8 cellular contexts compared by ENCODE assay signal in genomic region chr4:52659722-52660261, GRCh38. TPM values are rescaled to one million over a fixed set of nuclear protein-coding genes. Genes with fewer than 3 reads are reported as not detected.
A peak's percentile ranks its signal among the peaks of the same experiment; 100 is the strongest.
DNase-seq lines count a peak whose midpoint lies in the region; TF ChIP-seq lines count a peak whose summit lies in the region.

No MANE protein-coding gene starts in this region.

- peaks cover 49 to 60% of the 10 kb centered on the region in 2 experiments for H3K4me1 Mint-ChIP-seq in H9
- peaks cover 11% of the 10 kb centered on the region for H3K4me1 Mint-ChIP-seq in activated naive CD8-positive, alpha-beta T cell (ENCODE audit: low read depth)

- H3K27me3 ChIP-seq in H9 (ENCODE audit: insufficient read depth, low read length) (no peaks in the 10 kb centered on the region), MM.1S (replicated peaks; ENCODE audit: insufficient read depth, low read length) (no peaks in the 10 kb centered on the region), neural cell (ENCODE audit: insufficient read depth, low read depth, low read length) (no peaks in the 10 kb centered on the region)

- no peak overlapping the region for H4K91ac ChIP-seq in H9 (ENCODE audit: insufficient read length, low read depth, low read length)

- no peak for TF ChIP-seq RAD21 in neural cell (conservative IDR thresholded peaks at IDR 0.05)

- H2AFZ ChIP-seq in H9 (ENCODE audit: low read length) (no peak overlapping the region), MM.1S (ENCODE audit: low read length) (peak overlapping the region; percentile 79), neural cell (ENCODE audit: low read depth, low read length) (peak overlapping the region; percentile 60)

- no peak overlapping the region for H3K4ac ChIP-seq in H9 (ENCODE audit: low read depth, low read length)

- no peak overlapping the region for H2BK5ac ChIP-seq in H9 (ENCODE audit: insufficient read length, low read length)

- peak overlapping the region; percentile 82 to 85 for H3K4me3 Mint-ChIP-seq in H9
- H3K4me3 Mint-ChIP-seq in activated naive CD8-positive, alpha-beta T cell = peak overlapping the region; percentile 86

- CTCF ChIA-PET in HEK293T (lab: Yijun Ruan, JAX) = no interaction called here

- H4K8ac ChIP-seq in H9 (replicated peaks; ENCODE audit: insufficient read length, low read depth, low read length) = no peak overlapping the region

- peak overlapping the region; percentile 73 for H3K18ac ChIP-seq in H9 (ENCODE audit: insufficient read length, low read depth, low read length)

- no peak overlapping the region for H3T11ph ChIP-seq in H9 (ENCODE audit: low read length)

- peaks cover 15 to 19% of the 10 kb centered on the region in 2 experiments; a peak in 4 of 5 replicates for H3K9me3 Mint-ChIP-seq in H9
- peaks cover 2% of the 10 kb centered on the region for H3K9me3 Mint-ChIP-seq in activated naive CD8-positive, alpha-beta T cell (ENCODE audit: low read depth)

- WGBS in H9 (ENCODE audit: extremely low coverage, insufficient read length, low lambda C conversion rate) = no CpG with 5 or more reads among the region's 45 CpGs

- DNase-seq in GM12865 (ENCODE audit: low read depth) = peak; percentile 36
- no peak for DNase-seq in H9
- no peak for DNase-seq in MM.1S
- peak; percentile 60 for DNase-seq in globus pallidus (ENCODE audit: low spot score)
- DNase-seq in NCI-H774 (lab: John Stamatoyannopoulos, UW) = no peak
- DNase-seq in HEK293T (ENCODE audit: extremely low spot score) = no peak

- no peaks in the 10 kb centered on the region for H4K20me1 ChIP-seq in H9 (ENCODE audit: control insufficient read depth, insufficient read depth, insufficient read length)
- no peaks in the 10 kb centered on the region for H4K20me1 ChIP-seq in MM.1S (ENCODE audit: insufficient read depth, low read length)
- H4K20me1 ChIP-seq in neural cell (ENCODE audit: insufficient read depth) = no peaks in the 10 kb centered on the region

- H2BK20ac ChIP-seq in H9 (ENCODE audit: low read depth, low read length, poor library complexity, severe bottlenecking) = no peak overlapping the region

- H3F3A ChIP-seq in MM.1S (ENCODE audit: insufficient read depth, low read length) = no peaks in the 10 kb centered on the region
- H3F3A ChIP-seq in neural cell (ENCODE audit: insufficient read depth, low read length, poor library complexity, severe bottlenecking) = no peaks in the 10 kb centered on the region

- H2BK15ac ChIP-seq in H9 (ENCODE audit: low read depth, low read length) = no peak overlapping the region

- H3K4me1 ChIP-seq in H9 (ENCODE audit: insufficient read depth, low read length) (peaks cover 1% of the 10 kb centered on the region; the same call in 1 of the 2 replicates), MM.1S (ENCODE audit: low read length) (no peaks in the 10 kb centered on the region)

- H3K27me3 Mint-ChIP-seq in H9 (ENCODE audit: low read depth) = peaks cover 18% of the 10 kb centered on the region
- H3K27me3 Mint-ChIP-seq in activated naive CD8-positive, alpha-beta T cell = peaks cover 13% of the 10 kb centered on the region

- TF ChIP-seq EP300 in neural cell (conservative IDR thresholded peaks at IDR 0.05; ENCODE audit: poor library complexity, severe bottlenecking) = no peak

- no peak overlapping the region for H2AK5ac ChIP-seq in H9 (ENCODE audit: insufficient read length, low read length)

- no peak overlapping the region for H4K5ac ChIP-seq in H9 (ENCODE audit: insufficient read length, low read depth, low read length)

- POLR2A ChIA-PET in HEK293T (lab: Yijun Ruan, JAX) = no interaction called here

- peak overlapping the region in 1 of 3 experiments; percentile 41; a peak in 2 of 7 replicates for H3K27ac Mint-ChIP-seq in H9
- H3K27ac Mint-ChIP-seq in activated naive CD8-positive, alpha-beta T cell = peak overlapping the region; percentile 64

- H3K4me3 ChIP-seq in GM12865 (ENCODE audit: low read depth, low read length) (peak overlapping the region; percentile 81), MM.1S (ENCODE audit: low read length) (peak overlapping the region; percentile 59), neural cell (ENCODE audit: low read length) (peak overlapping the region; percentile 78)

- H3K9me2 ChIP-seq in MM.1S (replicated peaks; ENCODE audit: insufficient read depth, low read length) (no peaks in the 10 kb centered on the region), neural cell (ENCODE audit: insufficient read depth, low read length) (no peaks in the 10 kb centered on the region)

- H3K27ac ChIP-seq in H9 (ENCODE audit: insufficient read length, low read depth, low read length) (no peak overlapping the region), MM.1S (ENCODE audit: low read length) (no peak overlapping the region), neural cell (ENCODE audit: low read length) (no peak overlapping the region)

- peaks cover 8% of the 10 kb centered on the region for H3K9me3 ChIP-seq in H9 (ENCODE audit: control insufficient read depth, low read depth, low read length)
- H3K9me3 ChIP-seq in MM.1S (replicated peaks; ENCODE audit: insufficient read depth, low read length) = no peaks in the 10 kb centered on the region
- no peaks in the 10 kb centered on the region for H3K9me3 ChIP-seq in neural cell (ENCODE audit: low read length)

- H3K14ac ChIP-seq in H9 (ENCODE audit: insufficient read depth, low read length) = peak overlapping the region; percentile 87; the same call in 1 of the 2 replicates

- H3K4me2 ChIP-seq in H9 (ENCODE audit: insufficient read depth, insufficient read length, low read length) (peak overlapping the region; percentile 99), MM.1S (ENCODE audit: low read depth, low read length) (peak overlapping the region; percentile 59), neural cell (ENCODE audit: low read length) (peak overlapping the region; percentile 62)

- H3K36me3 Mint-ChIP-seq in H9 (ENCODE audit: insufficient read depth in 1 of 3, low read depth in 3 of 3) = peaks cover 29 to 58% (median 35%) of the 10 kb centered on the region in 3 experiments
- peaks cover 7% of the 10 kb centered on the region for H3K36me3 Mint-ChIP-seq in activated naive CD8-positive, alpha-beta T cell

- H3K9ac ChIP-seq in H9 (ENCODE audit: extremely low read depth, insufficient read length, low read length) = peak overlapping the region; percentile 66
- peak overlapping the region; percentile 41 for H3K9ac ChIP-seq in MM.1S (ENCODE audit: low read length)
- peak overlapping the region; percentile 82 for H3K9ac ChIP-seq in neural cell (ENCODE audit: low read length)

- H3K79me1 ChIP-seq in H9 (ENCODE audit: insufficient read depth, low read depth, low read length, poor library complexity, severe bottlenecking) = peaks cover 6% of the 10 kb centered on the region

- H3K23ac ChIP-seq in H9 (ENCODE audit: insufficient read length, low read depth, low read length) = no peak overlapping the region

- no peak overlapping the region for H3K56ac ChIP-seq in H9 (ENCODE audit: insufficient read length, low read depth, low read length)

- TF ChIP-seq CTCF in GM12865 (IDR thresholded peaks at IDR 0.05; ENCODE audit: insufficient read depth, low read depth, low read length, missing control alignments) (no peak), H9 (conservative IDR thresholded peaks at IDR 0.05) (no peak), MM.1S (IDR thresholded peaks at IDR 0.05; ENCODE audit: low read length) (no peak), neural cell (IDR thresholded peaks at IDR 0.05; ENCODE audit: poor library complexity, severe bottlenecking) (no peak)

- H2BK12ac ChIP-seq in H9 (ENCODE audit: insufficient read length, low read depth, low read length) = no peak overlapping the region

- no peak overlapping the region for H2BK120ac ChIP-seq in H9 (ENCODE audit: low read depth, low read length, poor library complexity, severe bottlenecking)

- H3K79me2 ChIP-seq in H9 (ENCODE audit: insufficient read depth, low read length) (peaks cover 21% of the 10 kb centered on the region; the same call in 1 of the 2 replicates), MM.1S (ENCODE audit: low read length) (no peaks in the 10 kb centered on the region), neural cell (replicated peaks; ENCODE audit: insufficient read depth, low read length) (no peaks in the 10 kb centered on the region)

- H3K23me2 ChIP-seq in H9 (ENCODE audit: insufficient read length, low read depth, low read length, poor library complexity, severe bottlenecking) = peaks cover 15% of the 10 kb centered on the region

- H3K36me3 ChIP-seq in MM.1S (replicated peaks; ENCODE audit: insufficient read depth, low read length) (no peaks in the 10 kb centered on the region), neural cell (ENCODE audit: insufficient read depth, low read length) (no peaks in the 10 kb centered on the region)

TF ChIP-seq in neural cell, 6 proteins besides CTCF, POLR2A, EP300 and RAD21:
- TF ChIP-seq SMC3 (conservative IDR thresholded peaks at IDR 0.05; ENCODE audit: poor library complexity) = no peak
TF ChIP-seq in neural cell: peak in this region for 0.

TF ChIP-seq in HEK293T, 16 proteins besides CTCF, POLR2A, EP300 and RAD21:
- TF ChIP-seq PKNOX1 (IDR thresholded peaks at IDR 0.05) (no peak), LEF1 (IDR thresholded peaks at IDR 0.05; ENCODE audit: borderline replicate concordance) (no peak), FOXM1 (IDR thresholded peaks at IDR 0.05; ENCODE audit: borderline replicate concordance) (no peak), L3MBTL2 (conservative IDR thresholded peaks at IDR 0.05) (no peak), SP1 (IDR thresholded peaks at IDR 0.05) (no peak), SUZ12 (IDR thresholded peaks at IDR 0.05) (no peak), CTBP1 (IDR thresholded peaks at IDR 0.05; ENCODE audit: borderline replicate concordance) (no peak), ARNT (IDR thresholded peaks at IDR 0.05) (no peak), TARDBP (IDR thresholded peaks at IDR 0.05) (no peak), FOXA1 (IDR thresholded peaks at IDR 0.05) (no peak), BHLHE40 (IDR thresholded peaks at IDR 0.05; ENCODE audit: borderline replicate concordance) (no peak)

RNA-seq across cellular contexts. Expression of gene USP46, which starts 0.7 kb away (rescaled TPM):
- 53.6 and 59.8 TPM in 2 replicates for total RNA-seq in H9 (2021)
- polyA plus RNA-seq in neural cell = 14.1 and 14.9 TPM in 2 replicates
- polyA minus RNA-seq in neural cell = 30.4 and 33.8 TPM in 2 replicates

Comparison
In these comparisons a context has a peak if more than half of its experiments do, and no peak if none do; other contexts are left out.
1. DNase-seq: peak in GM12865 (single experiment) and globus pallidus (single experiment); none in H9 (single experiment), MM.1S (single experiment), NCI-H774 (single experiment) and HEK293T (single experiment).
2. Peak in every context shown above with its lines, with median percentiles within 50 percentile points of each other: H3K4me3 ChIP-seq, H3K4me2 ChIP-seq and H3K9ac ChIP-seq.